ENCODE assay signal across 24 cellular contexts in the genomic region with DNA sequence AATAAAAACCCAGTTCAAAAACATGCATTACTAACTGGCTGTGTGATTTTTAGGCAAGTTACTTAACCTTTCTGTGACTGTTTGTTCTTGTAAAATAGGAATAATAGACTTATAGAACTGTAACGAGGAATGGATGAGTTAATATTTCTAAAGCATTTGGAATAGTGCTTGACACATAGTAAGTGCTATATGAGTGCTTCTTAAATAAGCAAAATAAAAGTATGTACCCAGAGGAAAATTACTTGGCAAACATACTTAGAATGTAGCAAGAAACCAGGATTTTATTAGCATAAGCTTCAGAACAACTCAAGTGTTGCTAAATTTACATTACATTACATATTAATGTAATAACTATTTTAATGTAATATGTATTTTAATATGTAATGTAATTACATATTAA. TPM values are rescaled to one million over a fixed set of nuclear protein-coding genes. Genes with fewer than 3 reads are reported as not detected.
A peak's percentile ranks its signal among the peaks of the same experiment; 100 is the strongest.
DNase-seq lines count a peak whose midpoint lies in the region; FAIRE-seq and TF ChIP-seq lines count a peak whose summit lies in the region.
"Had no signal": no experiment of that assay in that cellular context is flagged by ENCODE, and none has a peak within 500 bp of the region (broad histone marks: within the 10 kb centered on the region; RNA-seq: fewer than 3 reads in every experiment).

No MANE protein-coding gene starts in this region.

- no peak overlapping the region for H3K4me2 ChIP-seq in neuronal stem cell (ENCODE audit: insufficient read depth, low read length, poor library complexity, severe bottlenecking)
- H3K4me2 ChIP-seq: BLaER1, GM23338, PC-9 had no signal

- H3K36me3 ChIP-seq in neuronal stem cell (replicated peaks in 1 of 2; ENCODE audit: control insufficient read depth in 2 of 2, insufficient read depth in 2 of 2, low read length in 2 of 2): peaks cover 0 to 27% of the 10 kb centered on the region in 2 donors

- no peaks in the 10 kb centered on the region for H3K27me3 Mint-ChIP-seq in mesothelial cell of epicardium (ENCODE audit: low read depth)
- H3K27me3 Mint-ChIP-seq: CD4-positive, CD25-positive, alpha-beta regulatory T cell had no signal

- H3K27ac Mint-ChIP-seq in mesothelial cell of epicardium: peak overlapping the region; percentile 30
- H3K27ac Mint-ChIP-seq: CD4-positive, CD25-positive, alpha-beta regulatory T cell; GM23338 had no signal

- H3K9me3 Mint-ChIP-seq in mesothelial cell of epicardium: peaks cover 6% of the 10 kb centered on the region
- H3K9me3 Mint-ChIP-seq: CD4-positive, CD25-positive, alpha-beta regulatory T cell; GM23338 had no signal

- TF ChIP-seq CTCF in mesothelial cell of epicardium (IDR thresholded peaks at IDR 0.05; ENCODE audit: unreplicated experiment): no peak

- H3K4me1 ChIP-seq in neuronal stem cell (ENCODE audit: control insufficient read depth in 2 of 2, insufficient read depth in 1 of 2, low read depth in 1 of 2, low read length in 2 of 2): peaks cover 0 to 2% of the 10 kb centered on the region in 2 donors

- no peak for TF ChIP-seq POLR2A in H54 (IDR thresholded peaks at IDR 0.05; ENCODE audit: low read depth, low read length)

- H4K91ac ChIP-seq in neuronal stem cell (ENCODE audit: low read depth, low read length, poor library complexity): no peak overlapping the region

- no peaks in the 10 kb centered on the region for H3K27me3 ChIP-seq in neuronal stem cell (ENCODE audit: control insufficient read depth in 3 of 3, insufficient read depth in 3 of 3, low read depth in 1 of 3, low read length in 3 of 3)
- H3K27me3 ChIP-seq: BLaER1, MG63 had no signal

- FAIRE-seq in A204.1 (lab: Jason Lieb, UNC) (peak; percentile 57), H54 (lab: Jason Lieb, UNC) (peak; percentile 27)

- WGBS in neuronal stem cell (ENCODE audit: extremely low coverage in 2 of 2, insufficient read length in 2 of 2, insufficient replicate concordance in 1 of 2), 2 donors: no CpG with 5 or more reads among the region's 1 CpG

- no peaks in the 10 kb centered on the region for H3K79me1 ChIP-seq in neuronal stem cell (ENCODE audit: low read depth, low read length)

- H3K9me3 ChIP-seq in neuronal stem cell (replicated peaks in 1 of 2; ENCODE audit: control insufficient read depth in 2 of 2, insufficient read depth in 1 of 2, low read depth in 1 of 2, low read length in 2 of 2): no peaks in the 10 kb centered on the region
- H3K9me3 ChIP-seq: BLaER1, MG63 had no signal

- H3K27ac ChIP-seq in neuronal stem cell (replicated peaks; ENCODE audit: low read length): no peak overlapping the region
- H3K27ac ChIP-seq: 22Rv1, BLaER1, PC-9 had no signal

- H3K4me3 ChIP-seq in neuronal stem cell (ENCODE audit: low read length in 2 of 2): no peak overlapping the region
- H3K4me3 ChIP-seq: BLaER1, GM23338, MG63, PC-9 had no signal

- no peak overlapping the region for H4K8ac ChIP-seq in neuronal stem cell (ENCODE audit: low read depth, low read length)

- peaks cover 16% of the 10 kb centered on the region for H3K4me1 Mint-ChIP-seq in mesothelial cell of epicardium

- H3K4me3 Mint-ChIP-seq in mesothelial cell of epicardium: no peak overlapping the region
- H3K4me3 Mint-ChIP-seq: CD4-positive, CD25-positive, alpha-beta regulatory T cell; GM23338 had no signal

- DNase-seq in NCI-H1092 treated with DMSO at 0.1 percent for 48 hours (lab: John Stamatoyannopoulos, UW): peak; percentile 19
- no peak for DNase-seq in NCI-H1092 (lab: John Stamatoyannopoulos, UW)
- DNase-seq in H54 (ENCODE audit: insufficient read length, low spot score): no peak
- DNase-seq in mesothelial cell of epicardium (ENCODE audit: low spot score in 2 of 2, unreplicated experiment in 2 of 2): no peak
- DNase-seq in activated naive CD4-positive, alpha-beta T cell treated with Interleukin-2 at 50 U/mL for 16 hours: no peak
- DNase-seq in neuronal stem cell (ENCODE audit: low spot score): no peak
- DNase-seq: CD4-positive, CD25-positive, alpha-beta regulatory T cell; DMS153; HCEC 1CT; IMR-90; KG1; MG63; NCI-H1694; NCI-H2081 treated with DMSO at 0.1 percent for 48 hours; NCI-H446; NCI-H524 treated with DMSO at 0.1 percent for 48 hours; NCI-H774; PC-9; Right ventricle myocardium superior; RPMI8226 had no signal

- H2BK5ac ChIP-seq in neuronal stem cell (ENCODE audit: low read length): no peak overlapping the region

- H3K14ac ChIP-seq in neuronal stem cell (ENCODE audit: low read length): no peak overlapping the region

- H2BK15ac ChIP-seq in neuronal stem cell (ENCODE audit: low read length): no peak overlapping the region

- H2BK120ac ChIP-seq in neuronal stem cell (ENCODE audit: low read depth, low read length): no peak overlapping the region

- peaks cover 21% of the 10 kb centered on the region for H3K36me3 Mint-ChIP-seq in mesothelial cell of epicardium
- H3K36me3 Mint-ChIP-seq: CD4-positive, CD25-positive, alpha-beta regulatory T cell had no signal

- H3K9ac ChIP-seq in neuronal stem cell (ENCODE audit: low read depth, low read length, poor library complexity): no peak overlapping the region
- H3K9ac ChIP-seq: BLaER1 had no signal

- H2BK12ac ChIP-seq in neuronal stem cell (ENCODE audit: low read length): no peak overlapping the region

- H2AK5ac ChIP-seq in neuronal stem cell (ENCODE audit: low read depth, low read length): no peak overlapping the region

- H3K18ac ChIP-seq in neuronal stem cell (ENCODE audit: low read length): no peak overlapping the region

- no peak overlapping the region for H2AFZ ChIP-seq in neuronal stem cell (ENCODE audit: low read length)
- H2AFZ ChIP-seq: GM23338, PC-9 had no signal

- no peak overlapping the region for H3K4ac ChIP-seq in neuronal stem cell (ENCODE audit: low read length)

- H3K23ac ChIP-seq in neuronal stem cell (ENCODE audit: low read depth, low read length, poor library complexity): no peak overlapping the region

RNA-seq across cellular contexts. Expression of a gene that starts 14.0 kb away (rescaled TPM):
- 82.7 to 92.5 TPM (median 90.6 TPM) in 3 replicates for total RNA-seq in mesothelial cell of epicardium
- 14.3 TPM for polyA plus RNA-seq in neuronal stem cell (2013, experiment 1 of 2)
- polyA plus RNA-seq in neuronal stem cell (2013, experiment 2 of 2): 15.4 TPM
